ENCODE assay signal across 9 cellular contexts in genomic region chr2:69582582-69583176, GRCh38.
A peak's percentile ranks its signal among the peaks of the same experiment; 100 is the strongest.
DNase-seq lines count a peak whose midpoint lies in the region; ATAC-seq and TF ChIP-seq lines count a peak whose summit lies in the region.
"Had no signal": no experiment of that assay in that cellular context is flagged by ENCODE, and none has a peak within 500 bp of the region (broad histone marks: within the 10 kb centered on the region; RNA-seq: fewer than 3 reads in every experiment).

No MANE protein-coding gene starts in this region.

- H3K9me3 ChIP-seq in CD4-positive, alpha-beta T cell (ENCODE audit: control insufficient read depth, low read length) = no peaks in the 10 kb centered on the region

- H3K36me3 Mint-ChIP-seq in CD4-positive, alpha-beta T cell (ENCODE audit: low read depth) = peaks cover 45% of the 10 kb centered on the region
- no peaks in the 10 kb centered on the region for H3K36me3 Mint-ChIP-seq in mesothelial cell of epicardium

- no peaks in the 10 kb centered on the region for H3K27me3 ChIP-seq in CD4-positive, alpha-beta T cell (ENCODE audit: control insufficient read depth, insufficient read depth, low read length)

- POLR2A ChIA-PET in CD4-positive, alpha-beta T cell (lab: Charles Lee) = interaction anchor here (0.6 to 1.8 kb wide), 6 partner anchors 9 to 116 kb away, joined by 3 to 7 read pairs (median 4); partner anchors contain the start of gene AAK1

- intact Hi-C loops in CD4-positive, alpha-beta T cell (cut with DNase I, micrococcal nuclease) = loop anchor here in 1 of 2 experiments (5.0 kb wide), 1 partner anchor 35 kb away; no protein-coding TSS in a partner anchor

- peak overlapping the region; percentile 49 for H3K4me3 Mint-ChIP-seq in CD4-positive, alpha-beta T cell
- H3K4me3 Mint-ChIP-seq in mesothelial cell of epicardium = no peak overlapping the region

- H3K9me3 Mint-ChIP-seq in CD4-positive, alpha-beta T cell = no peaks in the 10 kb centered on the region
- H3K9me3 Mint-ChIP-seq in mesothelial cell of epicardium = no peaks in the 10 kb centered on the region

- no peak for DNase-seq in CD4-positive, alpha-beta T cell
- DNase-seq in HUDEP-2 (lab: John Stamatoyannopoulos, UW; ENCODE audit: unreplicated experiment in 76 of 76) (peak in 71 of 76 experiments; percentile 10 to 93 (median 70)), astrocyte of the spinal cord (ENCODE audit: low read depth, low spot score) (peak; percentile 42), mesothelial cell of epicardium (ENCODE audit: low spot score in 2 of 2, unreplicated experiment in 2 of 2) (no peak), GM19240 (ENCODE audit: insufficient read length, low spot score) (no peak), ureter (ENCODE audit: low spot score) (no peak), globus pallidus (ENCODE audit: low spot score) (no peak), RKO (ENCODE audit: low spot score) (no peak)
- DNase-seq: activated CD4-positive, CD25-positive, alpha-beta regulatory T cell had no signal

- in situ Hi-C loops in astrocyte of the spinal cord (cut with HindIII; ENCODE audit: low sequenced_read_pairs) = no loop called here

- no peak for TF ChIP-seq CTCF in CD4-positive, alpha-beta T cell (IDR thresholded peaks at IDR 0.05)
- no peak for TF ChIP-seq CTCF in astrocyte of the spinal cord (IDR thresholded peaks at IDR 0.05; ENCODE audit: low read depth, low read length)
- no peak for TF ChIP-seq CTCF in mesothelial cell of epicardium (IDR thresholded peaks at IDR 0.05; ENCODE audit: unreplicated experiment)

- H3K27ac ChIP-seq in CD4-positive, alpha-beta T cell (ENCODE audit: low read depth, low read length) = no peak overlapping the region

- no peak overlapping the region for H3K4me3 ChIP-seq in astrocyte of the spinal cord (ENCODE audit: low read depth, low read length)

- H3K4me1 Mint-ChIP-seq in CD4-positive, alpha-beta T cell (ENCODE audit: low read depth) = peaks cover 91% of the 10 kb centered on the region
- peaks cover 28% of the 10 kb centered on the region for H3K4me1 Mint-ChIP-seq in mesothelial cell of epicardium

- CTCF ChIA-PET in CD4-positive, alpha-beta T cell (lab: Charles Lee) = interaction anchor here (0.6 to 6.1 kb wide), 6 partner anchors 11 to 142 kb away, joined by 3 to 39 read pairs (median 5); partner anchors contain the start of gene AAK1

- ATAC-seq in CD4-positive, alpha-beta T cell (ENCODE audit: poor library complexity) = peak; percentile 63

- no peaks in the 10 kb centered on the region for H3K27me3 Mint-ChIP-seq in CD4-positive, alpha-beta T cell
- no peaks in the 10 kb centered on the region for H3K27me3 Mint-ChIP-seq in mesothelial cell of epicardium (ENCODE audit: low read depth)

- peak overlapping the region; percentile 86 for H3K27ac Mint-ChIP-seq in CD4-positive, alpha-beta T cell
- H3K27ac Mint-ChIP-seq in mesothelial cell of epicardium = peak overlapping the region; percentile 86

Comparison
In these comparisons a context has a peak if more than half of its experiments do, and no peak if none do; other contexts are left out.
1. DNase-seq: peak in HUDEP-2 (71 of 76) and astrocyte of the spinal cord (single experiment); none in CD4-positive, alpha-beta T cell (0 of 10), mesothelial cell of epicardium (0 of 2), GM19240 (single experiment), ureter (single experiment), globus pallidus (single experiment) and RKO (single experiment).